Comparison of ENCODE assay signal across 17 cellular contexts in genomic region chr15:63491979-63492378, GRCh38. TPM values are rescaled to one million over a fixed set of nuclear protein-coding genes. Genes with fewer than 3 reads are reported as not detected.
DNase-seq lines count a peak whose midpoint lies in the region; ATAC-seq, FAIRE-seq and TF ChIP-seq lines count a peak whose summit lies in the region.
"Had no signal": no experiment of that assay in that cellular context is flagged by ENCODE, and none has a peak within 500 bp of the region (broad histone marks: within the 10 kb centered on the region; RNA-seq: fewer than 3 reads in every experiment).

No MANE protein-coding gene starts in this region.

- intact Hi-C loops in IMR-90 (cut with micrococcal nuclease) = no loop called here
- intact Hi-C loops in CD4-positive, alpha-beta memory T cell (cut with micrococcal nuclease) = no loop called here
- intact Hi-C loops in activated naive CD4-positive, alpha-beta T cell treated with anti-CD3 and anti-CD28 coated beads for 36 hours (cut with micrococcal nuclease) = no loop called here

- peak overlapping the region in 1 of 2 experiments; percentile 17 for H2BK12ac ChIP-seq in mesenchymal stem cell (ENCODE audit: low read length in 2 of 2)

- H3K56ac ChIP-seq in IMR-90 (ENCODE audit: extremely low read depth, insufficient read depth, low read length) = no peak overlapping the region; the same call in 1 of the 2 replicates

- H4K5ac ChIP-seq in IMR-90 (ENCODE audit: low read depth, low read length) = peak overlapping the region; percentile 68; the same call in 1 of the 2 replicates

- peak overlapping the region; percentile 65 for H2AK9ac ChIP-seq in IMR-90 (replicated peaks; ENCODE audit: low read depth, low read length, poor library complexity)

- H3K18ac ChIP-seq in IMR-90 (ENCODE audit: low read depth, low read length) = peak overlapping the region; percentile 86
- peak overlapping the region; percentile 5 to 67 for H3K18ac ChIP-seq in mesenchymal stem cell (ENCODE audit: low read depth in 1 of 2, low read length in 2 of 2)

- peak overlapping the region; percentile 70 for H2BK5ac ChIP-seq in IMR-90 (ENCODE audit: low read depth, low read length, poor library complexity, severe bottlenecking)
- no peak overlapping the region for H2BK5ac ChIP-seq in mesenchymal stem cell (ENCODE audit: low read depth, low read length, poor library complexity, severe bottlenecking)

- no TSS peak for BruUV-seq in IMR-90 (replicated peaks; lab: Mats Ljungman, UMichigan)

- H3K36me3 ChIP-seq in IMR-90 (ENCODE audit: control insufficient read depth, insufficient read depth, low read length) = no peaks in the 10 kb centered on the region
- H3K36me3 ChIP-seq in mesenchymal stem cell (ENCODE audit: control insufficient read depth in 1 of 2, insufficient read depth in 2 of 2, low read depth in 1 of 2, low read length in 2 of 2) = no peaks in the 10 kb centered on the region
- no peaks in the 10 kb centered on the region for H3K36me3 ChIP-seq in CD4-positive, alpha-beta memory T cell (ENCODE audit: insufficient read depth, low read length)
- H3K36me3 ChIP-seq: colonic mucosa, heart left ventricle had no signal

- DNase-seq in A549 (ENCODE audit: low read depth in 1 of 2, low spot score in 1 of 2) (no peak), IMR-90 (peak; percentile 85), choroid plexus epithelial cell (ENCODE audit: low read depth) (peak; percentile 94), mesenchymal stem cell (peak; percentile 65), SKM-1 (lab: John Stamatoyannopoulos, UW; ENCODE audit: unreplicated experiment) (no peak), amniotic stem cell (lab: John Stamatoyannopoulos, UW) (no peak)
- DNase-seq in CD4-positive, alpha-beta memory T cell = no peak
- DNase-seq in activated naive CD4-positive, alpha-beta T cell treated with anti-CD3 and anti-CD28 coated beads for 36 hours = no peak
- DNase-seq: activated CD4-positive, alpha-beta memory T cell treated with anti-CD3 and anti-CD28 coated beads for 36 hours; activated T-cell treated with anti-CD3 and anti-CD28 coated beads, Interleukin-2, amount 50 U/mL, for 24 hours; colonic mucosa; heart left ventricle; NCI-H1048; NCI-H748 treated with DMSO at 0.1 percent for 48 hours had no signal

- H3K4me3 ChIP-seq in A549 (no peak overlapping the region), IMR-90 (ENCODE audit: insufficient read depth, low read depth, low read length) (no peak overlapping the region), choroid plexus epithelial cell (ENCODE audit: low read depth, low read length) (no peak overlapping the region), mesenchymal stem cell (ENCODE audit: insufficient read depth in 1 of 2, low read depth in 1 of 2, low read length in 2 of 2) (no peak overlapping the region)
- no peak overlapping the region for H3K4me3 ChIP-seq in CD4-positive, alpha-beta memory T cell (ENCODE audit: low read length in 2 of 2)
- H3K4me3 ChIP-seq: colonic mucosa, heart left ventricle had no signal

- no peak for ATAC-seq in A549
- ATAC-seq in IMR-90 (ENCODE audit: low read depth) = peak; percentile 62

- in situ Hi-C loops in IMR-90 (cut with MboI; ENCODE audit: low sequenced_read_pairs) = no loop called here

- H4K91ac ChIP-seq in IMR-90 (ENCODE audit: insufficient read depth, low read depth, low read length) = peak overlapping the region; percentile 60
- no peak overlapping the region for H4K91ac ChIP-seq in mesenchymal stem cell (ENCODE audit: low read length)

- no peak for TF ChIP-seq EP300 in A549 (IDR thresholded peaks at IDR 0.05)

- H3K23ac ChIP-seq in IMR-90 (ENCODE audit: low read depth, low read length) = peak overlapping the region; percentile 26; the same call in 1 of the 2 replicates
- H3K23ac ChIP-seq in mesenchymal stem cell (ENCODE audit: low read length in 2 of 2) = no peak overlapping the region

- H3K9me1 ChIP-seq in IMR-90 (ENCODE audit: insufficient read depth, low read length) = peaks cover 18% of the 10 kb centered on the region

- H3K27ac ChIP-seq in A549 (peak overlapping the region; percentile 52 to 82), IMR-90 (ENCODE audit: insufficient read depth, low read length) (peak overlapping the region; percentile 61), mesenchymal stem cell (ENCODE audit: low read length, poor library complexity, severe bottlenecking) (peak overlapping the region; percentile 38)
- no peak overlapping the region for H3K27ac ChIP-seq in CD4-positive, alpha-beta memory T cell (ENCODE audit: low read depth, low read length)
- H3K27ac ChIP-seq: colonic mucosa, epithelial cell of prostate, KMS-11 had no signal

- dilution Hi-C loops in IMR-90 (cut with HindIII; ENCODE audit: low sequenced_read_pairs, unreplicated experiment) = no loop called here

- peak overlapping the region in 1 of 7 donors; percentile 37 for H3K27ac Mint-ChIP-seq in CD4-positive, alpha-beta memory T cell
- H3K27ac Mint-ChIP-seq in activated naive CD4-positive, alpha-beta T cell treated with anti-CD3 and anti-CD28 coated beads for 36 hours = no peak overlapping the region
- H3K27ac Mint-ChIP-seq: activated CD4-positive, alpha-beta memory T cell treated with anti-CD3 and anti-CD28 coated beads for 36 hours; activated T-cell treated with anti-CD3 and anti-CD28 coated beads, Interleukin-2, amount 50 U/mL, for 24 hours had no signal

- H3K27me3 Mint-ChIP-seq in CD4-positive, alpha-beta memory T cell = no peaks in the 10 kb centered on the region
- H3K27me3 Mint-ChIP-seq in activated naive CD4-positive, alpha-beta T cell treated with anti-CD3 and anti-CD28 coated beads for 36 hours (ENCODE audit: low read depth) = no peaks in the 10 kb centered on the region
- H3K27me3 Mint-ChIP-seq: activated CD4-positive, alpha-beta memory T cell treated with anti-CD3 and anti-CD28 coated beads for 36 hours; activated T-cell treated with anti-CD3 and anti-CD28 coated beads, Interleukin-2, amount 50 U/mL, for 24 hours had no signal

- H3K79me1 ChIP-seq in IMR-90 (ENCODE audit: low read depth in 1 of 2, low read length in 2 of 2) (no peaks in the 10 kb centered on the region), mesenchymal stem cell (replicated peaks; ENCODE audit: low read length, poor library complexity, severe bottlenecking) (no peaks in the 10 kb centered on the region)

- H3K36me3 Mint-ChIP-seq in CD4-positive, alpha-beta memory T cell = peaks cover 0 to 7% of the 10 kb centered on the region in 2 donors
- H3K36me3 Mint-ChIP-seq in activated naive CD4-positive, alpha-beta T cell treated with anti-CD3 and anti-CD28 coated beads for 36 hours (ENCODE audit: low read depth) = no peaks in the 10 kb centered on the region
- H3K36me3 Mint-ChIP-seq: activated CD4-positive, alpha-beta memory T cell treated with anti-CD3 and anti-CD28 coated beads for 36 hours had no signal

- H3K4me3 Mint-ChIP-seq in CD4-positive, alpha-beta memory T cell = no peak overlapping the region
- no peak overlapping the region for H3K4me3 Mint-ChIP-seq in activated naive CD4-positive, alpha-beta T cell treated with anti-CD3 and anti-CD28 coated beads for 36 hours
- H3K4me3 Mint-ChIP-seq: activated CD4-positive, alpha-beta memory T cell treated with anti-CD3 and anti-CD28 coated beads for 36 hours; activated T-cell treated with anti-CD3 and anti-CD28 coated beads, Interleukin-2, amount 50 U/mL, for 24 hours had no signal

- FAIRE-seq in A549 (lab: Jason Lieb, UNC) = no peak
- FAIRE-seq: keratinocyte had no signal

- peaks cover 65% of the 10 kb centered on the region for H3K4me1 ChIP-seq in A549
- H3K4me1 ChIP-seq in IMR-90 (ENCODE audit: control insufficient read depth, insufficient read depth, low read length) = peaks cover 16% of the 10 kb centered on the region
- H3K4me1 ChIP-seq in mesenchymal stem cell (ENCODE audit: control insufficient read depth, insufficient read depth, low read depth, low read length) = peaks cover 12% of the 10 kb centered on the region
- peaks cover 59% of the 10 kb centered on the region for H3K4me1 ChIP-seq in CD4-positive, alpha-beta memory T cell (ENCODE audit: insufficient read depth, low read length)
- H3K4me1 ChIP-seq: colonic mucosa had no signal

- WGBS in A549 (ENCODE audit: missing lambda C conversion rate) = 85% methylated on average over 4 of the region's 6 CpGs
- WGBS in IMR-90 (ENCODE audit: extremely low coverage in 2 of 2, insufficient read length in 1 of 2), 2 experiments = 0% methylated on average over 1 of the region's 6 CpGs; no CpG with 5 or more reads in 1 of the 2 experiments
- 51% methylated on average over 3 of the region's 6 CpGs for WGBS in mesenchymal stem cell

- H2BK120ac ChIP-seq in IMR-90 (ENCODE audit: low read depth, low read length) = peak overlapping the region; percentile 88
- H2BK120ac ChIP-seq in mesenchymal stem cell (ENCODE audit: low read depth, low read length) = no peak overlapping the region

- peaks cover 0 to 2% (median 0%) of the 10 kb centered on the region in 8 donors for H3K9me3 Mint-ChIP-seq in CD4-positive, alpha-beta memory T cell
- H3K9me3 Mint-ChIP-seq in activated naive CD4-positive, alpha-beta T cell treated with anti-CD3 and anti-CD28 coated beads for 36 hours = no peaks in the 10 kb centered on the region
- H3K9me3 Mint-ChIP-seq: activated CD4-positive, alpha-beta memory T cell treated with anti-CD3 and anti-CD28 coated beads for 36 hours; activated T-cell treated with anti-CD3 and anti-CD28 coated beads, Interleukin-2, amount 50 U/mL, for 24 hours had no signal

- CTCF ChIA-PET in A549 (lab: Yijun Ruan, JAX) (interaction anchor here (1.0 to 12.3 kb wide), 6 partner anchors 11 to 108 kb away, joined by 3 to 161 read pairs (median 9); partner anchors contain the start of gene USP3), IMR-90 (lab: Yijun Ruan, JAX) (interaction anchor here (0.7 kb wide), 1 partner anchor 68 kb away, joined by 7 read pairs; no protein-coding TSS in a partner anchor)
- CTCF ChIA-PET in CD4-positive, alpha-beta memory T cell (lab: Charles Lee; ENCODE audit: partially characterized antibody) = interaction anchor here (5.4 to 7.7 kb wide), 2 partner anchors 10 to 13 kb away, joined by 77 to 125 read pairs; partner anchors contain the start of gene USP3
- CTCF ChIA-PET in activated naive CD4-positive, alpha-beta T cell treated with anti-CD3 and anti-CD28 coated beads for 36 hours (lab: Charles Lee) = interaction anchor here (1.4 to 3.4 kb wide), 2 partner anchors 12 to 25 kb away, joined by 3 to 12 read pairs; partner anchors contain the start of gene USP3

- H3K4ac ChIP-seq in IMR-90 (ENCODE audit: low read depth, low read length) (peak overlapping the region; percentile 79), mesenchymal stem cell (ENCODE audit: low read depth in 1 of 2, low read length in 2 of 2) (no peak overlapping the region)

- peaks cover 28 to 81% (median 44%) of the 10 kb centered on the region in 4 donors for H3K4me1 Mint-ChIP-seq in CD4-positive, alpha-beta memory T cell
- H3K4me1 Mint-ChIP-seq in activated naive CD4-positive, alpha-beta T cell treated with anti-CD3 and anti-CD28 coated beads for 36 hours (ENCODE audit: low read depth) = peaks cover 73% of the 10 kb centered on the region

- TF ChIP-seq CTCF in A549 (IDR thresholded peaks at IDR 0.05) (no peak), IMR-90 (conservative IDR thresholded peaks at IDR 0.05; ENCODE audit: low read depth, low read length) (no peak), choroid plexus epithelial cell (conservative IDR thresholded peaks at IDR 0.05; ENCODE audit: low read depth, low read length) (no peak)

- H3K9ac ChIP-seq in IMR-90 (ENCODE audit: low read depth, low read length) (no peak overlapping the region), mesenchymal stem cell (ENCODE audit: low read length) (no peak overlapping the region)
- H3K9ac ChIP-seq: KMS-11 had no signal

- H3K27me3 ChIP-seq in IMR-90 (ENCODE audit: control insufficient read depth, insufficient read depth, low read length) (peaks cover 2% of the 10 kb centered on the region; the same call in 1 of the 2 replicates), mesenchymal stem cell (ENCODE audit: control insufficient read depth in 1 of 2, insufficient read depth in 1 of 2, low read length in 2 of 2) (peaks cover 0 to 11% of the 10 kb centered on the region in 2 experiments)
- no peaks in the 10 kb centered on the region for H3K27me3 ChIP-seq in CD4-positive, alpha-beta memory T cell (ENCODE audit: insufficient read depth, low read length)
- H3K27me3 ChIP-seq: colonic mucosa, heart left ventricle had no signal

- no peaks in the 10 kb centered on the region for H3K9me3 ChIP-seq in A549
- H3K9me3 ChIP-seq in IMR-90 (ENCODE audit: control insufficient read depth, insufficient read depth, low read length) = no peaks in the 10 kb centered on the region
- H3K9me3 ChIP-seq in mesenchymal stem cell (ENCODE audit: control insufficient read depth, low read length) = no peaks in the 10 kb centered on the region
- no peaks in the 10 kb centered on the region for H3K9me3 ChIP-seq in CD4-positive, alpha-beta memory T cell (ENCODE audit: control insufficient read depth in 1 of 2, low read length in 2 of 2)
- H3K9me3 ChIP-seq: colonic mucosa, heart left ventricle had no signal

- TF ChIP-seq RAD21 in A549 (conservative IDR thresholded peaks at IDR 0.05 in 1 of 2, IDR thresholded peaks at IDR 0.05 in 1 of 2) (no peak), IMR-90 (IDR thresholded peaks at IDR 0.05; ENCODE audit: low read length) (no peak)

- peak overlapping the region; percentile 59; the same call in 2 of the 3 replicates for H2BK15ac ChIP-seq in IMR-90 (ENCODE audit: low read depth, low read length)
- no peak overlapping the region for H2BK15ac ChIP-seq in mesenchymal stem cell (ENCODE audit: low read depth, poor library complexity, severe bottlenecking)

- TF ChIP-seq POLR2A in A549 (IDR thresholded peaks at IDR 0.05; ENCODE audit: low read length) (no peak), IMR-90 (IDR thresholded peaks at IDR 0.05; ENCODE audit: low read depth, low read length) (no peak)

- H2AFZ ChIP-seq in IMR-90 (replicated peaks; ENCODE audit: low read length, poor library complexity) (peak overlapping the region; percentile 28), mesenchymal stem cell (ENCODE audit: low read depth, low read length) (no peak overlapping the region)

- POLR2A ChIA-PET in A549 (lab: Yijun Ruan, JAX) (interaction anchor here (1.0 kb wide), 1 partner anchor 10 kb away, joined by 6 read pairs; no protein-coding TSS in a partner anchor), IMR-90 (lab: Charles Lee; ENCODE audit: unreplicated experiment) (interaction anchor here (1.0 kb wide), 1 partner anchor 13 kb away, joined by 3 read pairs; no protein-coding TSS in a partner anchor)
- POLR2A ChIA-PET in CD4-positive, alpha-beta memory T cell (lab: Charles Lee; ENCODE audit: partially characterized antibody) = interaction anchor here (1.1 to 28.5 kb wide), 3 partner anchors 12 to 108 kb away, joined by 4 to 906 read pairs (median 7); partner anchors contain the start of gene USP3

- H4K20me1 ChIP-seq in IMR-90 (ENCODE audit: insufficient read depth, low read length) = no peaks in the 10 kb centered on the region

- H2AK5ac ChIP-seq in IMR-90 (ENCODE audit: low read depth, low read length) = peak overlapping the region; percentile 61
- H2AK5ac ChIP-seq in mesenchymal stem cell (ENCODE audit: low read length, severe bottlenecking) = no peak overlapping the region

- H3K4me2 ChIP-seq in A549 (peak overlapping the region; percentile 53), IMR-90 (ENCODE audit: low read depth, low read length) (peak overlapping the region; percentile 22), mesenchymal stem cell (ENCODE audit: low read length, poor library complexity, severe bottlenecking) (no peak overlapping the region)
- H3K4me2 ChIP-seq: KMS-11 had no signal

- H2BK20ac ChIP-seq in IMR-90 (ENCODE audit: low read depth, low read length) = peak overlapping the region; percentile 61

- H3K14ac ChIP-seq in IMR-90 (replicated peaks; ENCODE audit: low read depth, low read length) (peak overlapping the region; percentile 71), mesenchymal stem cell (ENCODE audit: low read length in 2 of 2) (no peak overlapping the region)

- H4K8ac ChIP-seq in IMR-90 (ENCODE audit: low read depth in 2 of 2, low read length in 2 of 2) = peak overlapping the region; percentile 16 to 71; a peak in 3 of 4 replicates
- H4K8ac ChIP-seq in mesenchymal stem cell (ENCODE audit: low read length) = no peak overlapping the region

RNA-seq across cellular contexts. Expression of gene USP3, which starts 12.4 kb away (rescaled TPM):
- polyA plus RNA-seq in A549 (2011; rRNA removed) (97.4 and 99.1 TPM in 2 replicates), A549 (2017; fragmentation: RNase III; extraction: RNeasy Plus Mini Kit Qiagen cat#74134 plus additional on column Dnase treatment) (41.8 to 43.2 TPM (median 42.8 TPM) in 3 replicates), IMR-90 (2012; rRNA removed) (13.7 and 17.3 TPM in 2 replicates)
- 32.8 and 35.7 TPM in 2 replicates for polyA plus RNA-seq in A549 (2012; cell fraction: cytosol; rRNA removed)
- 68.6 and 111 TPM in 2 replicates for polyA plus RNA-seq in A549 (2012; cell fraction: nucleus; rRNA removed)
- polyA minus RNA-seq in A549 (2011; rRNA and poly(A)+ RNA removed) = 98.4 and 139 TPM in 2 replicates
- 46.7 and 52.3 TPM in 2 replicates for total RNA-seq in IMR-90 (2012; rRNA removed)
- 6.2 and 15.2 TPM in 2 replicates for polyA plus RNA-seq in IMR-90 (2012; cell fraction: cytosol; rRNA removed)
- polyA plus RNA-seq in IMR-90 (2012; cell fraction: nucleus; rRNA removed; ENCODE audit: low replicate concordance) = 23.8 and 84.1 TPM in 2 replicates
- 21.2 TPM for polyA plus RNA-seq in mesenchymal stem cell (2013, experiment 1 of 2)
- 20.6 TPM for polyA plus RNA-seq in mesenchymal stem cell (2013, experiment 2 of 2)
- 100 to 1,000 TPM; 148 to 159 TPM for total RNA-seq in CD4-positive, alpha-beta memory T cell
- polyA plus RNA-seq in CD4-positive, alpha-beta memory T cell = 10 to 100 TPM; 61.6 to 76.1 TPM
- total RNA-seq in activated naive CD4-positive, alpha-beta T cell treated with anti-CD3 and anti-CD28 coated beads for 36 hours = 10 to 100 TPM; 49.9 to 52.2 TPM

Comparison
In these comparisons a context has a peak if more than half of its experiments do, and no peak if none do; other contexts are left out.
1. DNase-seq: peak in IMR-90 (single experiment), choroid plexus epithelial cell (single experiment) and mesenchymal stem cell (single experiment); none in A549 (0 of 2), SKM-1 (single experiment), amniotic stem cell (single experiment), CD4-positive, alpha-beta memory T cell (0 of 5) and activated naive CD4-positive, alpha-beta T cell treated with anti-CD3 and anti-CD28 coated beads for 36 hours (single experiment).